23 cellular contexts compared by ENCODE assay signal in genomic region chr10:51117794-51118193, GRCh38. TPM values are rescaled to one million over a fixed set of nuclear protein-coding genes. Genes with fewer than 3 reads are reported as not detected.
A peak's percentile ranks its signal among the peaks of the same experiment; 100 is the strongest.
DNase-seq lines count a peak whose midpoint lies in the region; ATAC-seq and TF ChIP-seq lines count a peak whose summit lies in the region.
"Had no signal": no experiment of that assay in that cellular context is flagged by ENCODE, and none has a peak within 500 bp of the region (broad histone marks: within the 10 kb centered on the region; RNA-seq: fewer than 3 reads in every experiment).

No MANE protein-coding gene starts in this region.

- H3K4me2 ChIP-seq in mesenchymal stem cell (ENCODE audit: low read length, poor library complexity, severe bottlenecking): no peak overlapping the region

- no peak overlapping the region for H2AK5ac ChIP-seq in mesenchymal stem cell (ENCODE audit: low read length, severe bottlenecking)

- no peak overlapping the region for H3K27ac ChIP-seq in mesenchymal stem cell (ENCODE audit: low read length, poor library complexity, severe bottlenecking)
- H3K27ac ChIP-seq: C4-2B, cardiac muscle cell, VCaP had no signal

- H3K23ac ChIP-seq in mesenchymal stem cell (ENCODE audit: low read length in 2 of 2): no peak overlapping the region

- no peak overlapping the region for H2BK15ac ChIP-seq in mesenchymal stem cell (ENCODE audit: low read depth, poor library complexity, severe bottlenecking)

- DNase-seq in HCEC 1CT (peak; percentile 47), fibroblast of mammary gland (ENCODE audit: low read depth) (peak; percentile 46), mesenchymal stem cell (peak; percentile 51), stromal cell of bone marrow (ENCODE audit: low read depth) (peak; percentile 23), putamen (ENCODE audit: low spot score) (no peak), NCI-H1436 treated with DMSO at 0.1 percent for 48 hours (lab: John Stamatoyannopoulos, UW) (no peak)
- DNase-seq: activated CD4-positive, alpha-beta T cell treated with anti-CD3 and anti-CD28 coated beads, Interleukin-2, amount 50 U/mL, for 1 hour; activated CD8-positive, alpha-beta memory T cell treated with anti-CD3 and anti-CD28 coated beads, Interleukin-2, amount 10 ng/mL, durations not matched to agents 7 days and 5 days; activated naive CD4-positive, alpha-beta T cell treated with anti-CD3 and anti-CD28 coated beads, Interleukin-2, amount 10 ng/mL, durations not matched to agents 7 days and 5 days; amniotic stem cell; Calu3; H7; left colon; NCI-H1092 treated with DMSO at 0.1 percent for 48 hours; NCI-H2029 treated with DMSO at 0.1 percent for 48 hours; NCI-H2227 treated with DMSO at 0.1 percent for 48 hours; NCI-H748 treated with DMSO at 0.1 percent for 48 hours; posterior cingulate gyrus had no signal

- no peak for TF ChIP-seq CTCF in fibroblast of mammary gland (conservative IDR thresholded peaks at IDR 0.05; ENCODE audit: control insufficient read depth, insufficient read depth, low read depth, low read length)

- peaks cover 0 to 5% of the 10 kb centered on the region in 2 experiments for H3K36me3 ChIP-seq in mesenchymal stem cell (ENCODE audit: control insufficient read depth in 1 of 2, insufficient read depth in 2 of 2, low read depth in 1 of 2, low read length in 2 of 2)
- H3K36me3 ChIP-seq: cardiac muscle cell had no signal

- H3K4ac ChIP-seq in mesenchymal stem cell (ENCODE audit: low read depth in 1 of 2, low read length in 2 of 2): no peak overlapping the region

- no peaks in the 10 kb centered on the region for H3K27me3 ChIP-seq in mesenchymal stem cell (ENCODE audit: control insufficient read depth in 1 of 2, insufficient read depth in 1 of 2, low read length in 2 of 2)
- H3K27me3 ChIP-seq: cardiac muscle cell had no signal

- H3K9ac ChIP-seq in mesenchymal stem cell (ENCODE audit: low read length): no peak overlapping the region

- WGBS in mesenchymal stem cell: 43% methylated on average over 1 of the region's 1 CpG

- no peaks in the 10 kb centered on the region for H3K9me3 ChIP-seq in mesenchymal stem cell (ENCODE audit: control insufficient read depth, low read length)

- no peak overlapping the region for H3K4me3 ChIP-seq in fibroblast of mammary gland (ENCODE audit: control insufficient read depth, low read depth, low read length)
- no peak overlapping the region for H3K4me3 ChIP-seq in mesenchymal stem cell (ENCODE audit: insufficient read depth in 1 of 2, low read depth in 1 of 2, low read length in 2 of 2)
- H3K4me3 ChIP-seq: cardiac muscle cell, skin epidermis had no signal

- no peak overlapping the region for H2AFZ ChIP-seq in mesenchymal stem cell (ENCODE audit: low read depth, low read length)

- H3K79me1 ChIP-seq in mesenchymal stem cell (replicated peaks; ENCODE audit: low read length, poor library complexity, severe bottlenecking): no peaks in the 10 kb centered on the region

- ATAC-seq in HG03045 (IDR thresholded peaks at IDR 0.05; ENCODE audit: unreplicated experiment): no peak
- ATAC-seq: activated CD8-positive, alpha-beta memory T cell treated with anti-CD3 and anti-CD28 coated beads, Interleukin-2, amount 10 ng/mL, durations not matched to agents 7 days and 5 days; left colon had no signal

- H3K4me1 ChIP-seq in mesenchymal stem cell (ENCODE audit: control insufficient read depth, insufficient read depth, low read depth, low read length): no peaks in the 10 kb centered on the region

- H2BK12ac ChIP-seq in mesenchymal stem cell (ENCODE audit: low read length in 2 of 2): no peak overlapping the region

- H4K8ac ChIP-seq in mesenchymal stem cell (ENCODE audit: low read length): no peak overlapping the region

- H2BK5ac ChIP-seq in mesenchymal stem cell (ENCODE audit: low read depth, low read length, poor library complexity, severe bottlenecking): no peak overlapping the region

- no peak overlapping the region for H2BK120ac ChIP-seq in mesenchymal stem cell (ENCODE audit: low read depth, low read length)

- no peak overlapping the region for H4K91ac ChIP-seq in mesenchymal stem cell (ENCODE audit: low read length)

- H3K18ac ChIP-seq in mesenchymal stem cell (ENCODE audit: low read depth in 1 of 2, low read length in 2 of 2): no peak overlapping the region

- H3K14ac ChIP-seq in mesenchymal stem cell (ENCODE audit: low read length in 2 of 2): no peak overlapping the region

RNA-seq across cellular contexts. Expression of gene PRKG1, which starts 43.5 kb away (rescaled TPM):
- polyA plus RNA-seq in mesenchymal stem cell (2013, experiment 1 of 2): 9.8 TPM
- polyA plus RNA-seq in mesenchymal stem cell (2013, experiment 2 of 2): 10.0 TPM

Comparison
In these comparisons a context has a peak if more than half of its experiments do, and no peak if none do; other contexts are left out.
1. DNase-seq: peak in HCEC 1CT (single experiment), fibroblast of mammary gland (single experiment), mesenchymal stem cell (single experiment) and stromal cell of bone marrow (single experiment); none in putamen (single experiment) and NCI-H1436 treated with DMSO at 0.1 percent for 48 hours (single experiment).